In genomic region chr10:103888113-103888841, GRCh38 we compare ENCODE assay signal across 8 cellular contexts. TPM values are rescaled to one million over a fixed set of nuclear protein-coding genes. Genes with fewer than 3 reads are reported as not detected.
DNase-seq lines count a peak whose midpoint lies in the region; ATAC-seq and TF ChIP-seq lines count a peak whose summit lies in the region.

No MANE protein-coding gene starts in this region.

- H3K9me3 Mint-ChIP-seq in activated naive CD4-positive, alpha-beta T cell treated with anti-CD3 and anti-CD28 coated beads for 36 hours, result no peaks in the 10 kb centered on the region
- no peaks in the 10 kb centered on the region for H3K9me3 Mint-ChIP-seq in activated naive CD8-positive, alpha-beta T cell treated with anti-CD3 and anti-CD28 coated beads, Interleukin-2, amount 50 U/mL, for 24 hours

- no peaks in the 10 kb centered on the region for H3K4me1 ChIP-seq in prostate gland (replicated peaks)

- ATAC-seq in HG02798 (IDR thresholded peaks at IDR 0.05; ENCODE audit: poor library complexity, unreplicated experiment), result peak; percentile 70
- peak; percentile 78 for ATAC-seq in activated naive CD8-positive, alpha-beta T cell treated with anti-CD3 and anti-CD28 coated beads, Interleukin-2, amount 50 U/mL, for 24 hours

- TF ChIP-seq CTCF in prostate gland (IDR thresholded peaks at IDR 0.05), result peak in 3 of 4 experiments; percentile 88 to 98 (median 92)

- no peak for DNase-seq in activated naive CD4-positive, alpha-beta T cell treated with anti-CD3 and anti-CD28 coated beads for 36 hours
- DNase-seq in activated naive CD4-positive, alpha-beta T cell treated with Interleukin-2 at 50 U/mL for 16 hours, result no peak
- DNase-seq in NCI-H345 treated with DMSO at 0.1 percent for 48 hours (lab: John Stamatoyannopoulos, UW; ENCODE audit: unreplicated experiment), result peak; percentile 25
- DNase-seq in activated naive CD8-positive, alpha-beta T cell treated with anti-CD3 and anti-CD28 coated beads, Interleukin-2, amount 50 U/mL, for 24 hours, result no peak
- peak; percentile 83 for DNase-seq in cardiac septum (ENCODE audit: low spot score)
- DNase-seq in prostate gland (ENCODE audit: low spot score), result peak; percentile 42
- DNase-seq in NK-92 (lab: John Stamatoyannopoulos, UW; ENCODE audit: unreplicated experiment), result no peak

- H3K27ac Mint-ChIP-seq in activated naive CD4-positive, alpha-beta T cell treated with anti-CD3 and anti-CD28 coated beads for 36 hours, result peak overlapping the region; percentile 73
- peak overlapping the region; percentile 70 for H3K27ac Mint-ChIP-seq in activated naive CD8-positive, alpha-beta T cell treated with anti-CD3 and anti-CD28 coated beads, Interleukin-2, amount 50 U/mL, for 24 hours

- no peaks in the 10 kb centered on the region for H3K27me3 ChIP-seq in prostate gland (replicated peaks; ENCODE audit: insufficient read depth)

- peaks cover 23% of the 10 kb centered on the region for H3K4me1 Mint-ChIP-seq in activated naive CD4-positive, alpha-beta T cell treated with anti-CD3 and anti-CD28 coated beads for 36 hours (ENCODE audit: low read depth)
- peaks cover 35% of the 10 kb centered on the region for H3K4me1 Mint-ChIP-seq in activated naive CD8-positive, alpha-beta T cell treated with anti-CD3 and anti-CD28 coated beads, Interleukin-2, amount 50 U/mL, for 24 hours

- TF ChIP-seq POLR2A in prostate gland (IDR thresholded peaks at IDR 0.05), result no peak

- H3K4me3 ChIP-seq in prostate gland, result no peak overlapping the region

- no peaks in the 10 kb centered on the region for H3K9me3 ChIP-seq in prostate gland

- H3K36me3 ChIP-seq in prostate gland, result no peaks in the 10 kb centered on the region

- no peak overlapping the region for H3K27ac ChIP-seq in prostate gland

- CTCF ChIA-PET in activated naive CD4-positive, alpha-beta T cell treated with anti-CD3 and anti-CD28 coated beads for 36 hours (lab: Charles Lee), result interaction anchor here (0.7 to 2.2 kb wide), 34 partner anchors 13 to 387 kb away, joined by 3 to 29 read pairs (median 4); partner anchors contain the start of gene SFR1

- no peaks in the 10 kb centered on the region for H3K27me3 Mint-ChIP-seq in activated naive CD4-positive, alpha-beta T cell treated with anti-CD3 and anti-CD28 coated beads for 36 hours (ENCODE audit: low read depth)
- no peaks in the 10 kb centered on the region for H3K27me3 Mint-ChIP-seq in activated naive CD8-positive, alpha-beta T cell treated with anti-CD3 and anti-CD28 coated beads, Interleukin-2, amount 50 U/mL, for 24 hours

- intact Hi-C loops in activated naive CD4-positive, alpha-beta T cell treated with anti-CD3 and anti-CD28 coated beads for 36 hours (cut with micrococcal nuclease), result loop anchor here (1.0 to 5.0 kb wide), 6 partner anchors 30 to 321 kb away; partner anchors contain the start of gene STN1
- intact Hi-C loops in cardiac septum (cut with DNase I) (loop anchor here (2.0 to 5.0 kb wide), 3 partner anchors 79 to 321 kb away; partner anchors contain the start of gene SLK), prostate gland (cut with DNase I) (loop anchor here (5.0 kb wide), 1 partner anchor 234 kb away; the partner anchor contains the start of gene SFR1)

- H3K36me3 Mint-ChIP-seq in activated naive CD4-positive, alpha-beta T cell treated with anti-CD3 and anti-CD28 coated beads for 36 hours (ENCODE audit: low read depth), result peaks cover 19% of the 10 kb centered on the region
- peaks cover 12% of the 10 kb centered on the region for H3K36me3 Mint-ChIP-seq in activated naive CD8-positive, alpha-beta T cell treated with anti-CD3 and anti-CD28 coated beads, Interleukin-2, amount 50 U/mL, for 24 hours (ENCODE audit: low read depth)

- WGBS in prostate gland, result 4% methylated on average over 6 of the region's 6 CpGs

- H3K4me3 Mint-ChIP-seq in activated naive CD4-positive, alpha-beta T cell treated with anti-CD3 and anti-CD28 coated beads for 36 hours, result no peak overlapping the region
- no peak overlapping the region for H3K4me3 Mint-ChIP-seq in activated naive CD8-positive, alpha-beta T cell treated with anti-CD3 and anti-CD28 coated beads, Interleukin-2, amount 50 U/mL, for 24 hours

RNA-seq across cellular contexts. Expression of gene STN1, which starts 29.7 kb away (rescaled TPM):
- 10 to 100 TPM; 53.3 to 54.8 TPM for total RNA-seq in activated naive CD4-positive, alpha-beta T cell treated with anti-CD3 and anti-CD28 coated beads for 36 hours
- 33.9 TPM for total RNA-seq in cardiac septum
- 10 to 100 TPM; 15.5 to 42.7 TPM for total RNA-seq in prostate gland

RNA-seq across cellular contexts. Expression of gene SH3PXD2A, which starts 32.9 kb away (rescaled TPM):
- total RNA-seq in activated naive CD4-positive, alpha-beta T cell treated with anti-CD3 and anti-CD28 coated beads for 36 hours, result 1 to 10 TPM; 7.8 to 8.5 TPM
- total RNA-seq in cardiac septum, result 45.0 TPM
- 10 to 100 TPM; 14.2 to 26.4 TPM for total RNA-seq in prostate gland

Comparison
In these comparisons a context has a peak if more than half of its experiments do, and no peak if none do; other contexts are left out.
1. DNase-seq: peak in NCI-H345 treated with DMSO at 0.1 percent for 48 hours (single experiment), cardiac septum (single experiment) and prostate gland (single experiment); none in activated naive CD4-positive, alpha-beta T cell treated with anti-CD3 and anti-CD28 coated beads for 36 hours (single experiment), activated naive CD4-positive, alpha-beta T cell treated with Interleukin-2 at 50 U/mL for 16 hours (single experiment), activated naive CD8-positive, alpha-beta T cell treated with anti-CD3 and anti-CD28 coated beads, Interleukin-2, amount 50 U/mL, for 24 hours (single experiment) and NK-92 (single experiment).